Comparison of ENCODE assay signal across 15 cellular contexts in genomic region chr20:4370856-4371255, GRCh38.
DNase-seq lines count a peak whose midpoint lies in the region; ATAC-seq and TF ChIP-seq lines count a peak whose summit lies in the region.
"Had no signal": no experiment of that assay in that cellular context is flagged by ENCODE, and none has a peak within 500 bp of the region (broad histone marks: within the 10 kb centered on the region; RNA-seq: fewer than 3 reads in every experiment).

No MANE protein-coding gene starts in this region.

- WGBS in H9 (ENCODE audit: extremely low coverage, insufficient read length, low lambda C conversion rate) = no CpG with 5 or more reads among the region's 2 CpGs

- H3K9me3 Mint-ChIP-seq in activated naive CD4-positive, alpha-beta T cell treated with anti-CD3 and anti-CD28 coated beads for 36 hours = no peaks in the 10 kb centered on the region
- H3K9me3 Mint-ChIP-seq in activated naive CD4-positive, alpha-beta T cell treated with anti-CD3 and anti-CD28 coated beads, Interleukin-2, amount 50 U/mL, for 72 hours = peaks cover 0 to 12% of the 10 kb centered on the region in 2 donors
- peaks cover 3% of the 10 kb centered on the region for H3K9me3 Mint-ChIP-seq in activated naive CD8-positive, alpha-beta T cell treated with anti-CD3 and anti-CD28 coated beads for 36 hours
- peaks cover 0 to 3% of the 10 kb centered on the region in 2 experiments; a peak in 4 of 5 replicates for H3K9me3 Mint-ChIP-seq in H9

- H3K4me3 ChIP-seq in foreskin fibroblast (ENCODE audit: low read depth in 1 of 2, low read length in 2 of 2) = no peak overlapping the region
- H3K4me3 ChIP-seq: MG63 had no signal

- H3T11ph ChIP-seq in H9 (ENCODE audit: low read length) = no peak overlapping the region

- no peaks in the 10 kb centered on the region for H3K79me2 ChIP-seq in H9 (ENCODE audit: insufficient read depth, low read length)

- H3K23me2 ChIP-seq in H9 (ENCODE audit: insufficient read length, low read depth, low read length, poor library complexity, severe bottlenecking) = no peaks in the 10 kb centered on the region

- no peak overlapping the region for H3K56ac ChIP-seq in H9 (ENCODE audit: insufficient read length, low read depth, low read length)

- H2BK12ac ChIP-seq in H9 (ENCODE audit: insufficient read length, low read depth, low read length) = no peak overlapping the region

- H3K79me1 ChIP-seq in H9 (ENCODE audit: insufficient read depth, low read depth, low read length, poor library complexity, severe bottlenecking) = no peaks in the 10 kb centered on the region

- no peaks in the 10 kb centered on the region for H3K9me3 ChIP-seq in H9 (ENCODE audit: control insufficient read depth, low read depth, low read length)
- H3K9me3 ChIP-seq: MG63 had no signal

- no peak overlapping the region for H4K5ac ChIP-seq in H9 (ENCODE audit: insufficient read length, low read depth, low read length)

- no peak overlapping the region for H2AK5ac ChIP-seq in H9 (ENCODE audit: insufficient read length, low read length)

- no peaks in the 10 kb centered on the region for H3K27me3 ChIP-seq in H9 (ENCODE audit: insufficient read depth, low read length)
- H3K27me3 ChIP-seq: MG63 had no signal

- no peaks in the 10 kb centered on the region for H4K20me1 ChIP-seq in H9 (ENCODE audit: control insufficient read depth, insufficient read depth, insufficient read length)

- peaks cover 6% of the 10 kb centered on the region for H3K27me3 Mint-ChIP-seq in activated naive CD4-positive, alpha-beta T cell treated with anti-CD3 and anti-CD28 coated beads for 36 hours (ENCODE audit: low read depth)
- H3K27me3 Mint-ChIP-seq in activated naive CD8-positive, alpha-beta T cell treated with anti-CD3 and anti-CD28 coated beads for 36 hours = peaks cover 6% of the 10 kb centered on the region
- peaks cover 3% of the 10 kb centered on the region for H3K27me3 Mint-ChIP-seq in H9 (ENCODE audit: low read depth)

- H4K8ac ChIP-seq in H9 (replicated peaks; ENCODE audit: insufficient read length, low read depth, low read length) = no peak overlapping the region

- H2BK120ac ChIP-seq in H9 (ENCODE audit: low read depth, low read length, poor library complexity, severe bottlenecking) = no peak overlapping the region

- no peak for TF ChIP-seq CTCF in foreskin fibroblast (IDR thresholded peaks at IDR 0.05; ENCODE audit: low read depth, low read length)
- no peak for TF ChIP-seq CTCF in H9 (conservative IDR thresholded peaks at IDR 0.05)

- H3K18ac ChIP-seq in H9 (ENCODE audit: insufficient read length, low read depth, low read length) = no peak overlapping the region

- H3K4me2 ChIP-seq in H9 (ENCODE audit: insufficient read depth, insufficient read length, low read length) = no peak overlapping the region
- H3K4me2 ChIP-seq: KMS-11 had no signal

- H3K14ac ChIP-seq in H9 (ENCODE audit: insufficient read depth, low read length) = no peak overlapping the region

- no peak overlapping the region for H2BK5ac ChIP-seq in H9 (ENCODE audit: insufficient read length, low read length)

- no peak overlapping the region for H3K27ac ChIP-seq in H9 (ENCODE audit: insufficient read length, low read depth, low read length)
- H3K27ac ChIP-seq: KMS-11 had no signal

- H4K91ac ChIP-seq in H9 (ENCODE audit: insufficient read length, low read depth, low read length) = no peak overlapping the region

- no peak for ATAC-seq in activated naive CD4-positive, alpha-beta T cell treated with anti-CD3 and anti-CD28 coated beads, Interleukin-2, amount 50 U/mL, for 72 hours
- no peak for ATAC-seq in GM21381 (IDR thresholded peaks at IDR 0.05; ENCODE audit: unreplicated experiment)
- ATAC-seq: HepG2 had no signal

- H3K9ac ChIP-seq in H9 (ENCODE audit: extremely low read depth, insufficient read length, low read length) = no peak overlapping the region
- H3K9ac ChIP-seq: KMS-11 had no signal

- H3K4me3 Mint-ChIP-seq in activated naive CD4-positive, alpha-beta T cell treated with anti-CD3 and anti-CD28 coated beads for 36 hours = no peak overlapping the region
- no peak overlapping the region for H3K4me3 Mint-ChIP-seq in activated naive CD8-positive, alpha-beta T cell treated with anti-CD3 and anti-CD28 coated beads for 36 hours
- H3K4me3 Mint-ChIP-seq in H9 = no peak overlapping the region

- peak overlapping the region; percentile 11 for H3K27ac Mint-ChIP-seq in activated naive CD4-positive, alpha-beta T cell treated with anti-CD3 and anti-CD28 coated beads for 36 hours
- peak overlapping the region in 1 of 2 donors; percentile 79 for H3K27ac Mint-ChIP-seq in activated naive CD4-positive, alpha-beta T cell treated with anti-CD3 and anti-CD28 coated beads, Interleukin-2, amount 50 U/mL, for 72 hours
- peak overlapping the region; percentile 8 for H3K27ac Mint-ChIP-seq in activated naive CD8-positive, alpha-beta T cell treated with anti-CD3 and anti-CD28 coated beads for 36 hours
- H3K27ac Mint-ChIP-seq in H9 = no peak overlapping the region

- peaks cover 26% of the 10 kb centered on the region for H3K4me1 Mint-ChIP-seq in activated naive CD4-positive, alpha-beta T cell treated with anti-CD3 and anti-CD28 coated beads for 36 hours (ENCODE audit: low read depth)
- H3K4me1 Mint-ChIP-seq in activated naive CD8-positive, alpha-beta T cell treated with anti-CD3 and anti-CD28 coated beads for 36 hours = peaks cover 42% of the 10 kb centered on the region
- H3K4me1 Mint-ChIP-seq in H9 = no peaks in the 10 kb centered on the region

- H2BK15ac ChIP-seq in H9 (ENCODE audit: low read depth, low read length) = no peak overlapping the region

- H2AFZ ChIP-seq in H9 (ENCODE audit: low read length) = no peak overlapping the region

- no peak overlapping the region for H3K4ac ChIP-seq in H9 (ENCODE audit: low read depth, low read length)

- no peak overlapping the region for H3K23ac ChIP-seq in H9 (ENCODE audit: insufficient read length, low read depth, low read length)

- DNase-seq in activated naive CD4-positive, alpha-beta T cell treated with anti-CD3 and anti-CD28 coated beads for 36 hours = no peak
- DNase-seq in activated naive CD4-positive, alpha-beta T cell treated with anti-CD3 and anti-CD28 coated beads, Interleukin-2, amount 50 U/mL, for 72 hours (ENCODE audit: low spot score in 2 of 2) = no peak
- DNase-seq in MV-4-11 (lab: John Stamatoyannopoulos, UW) = peak; percentile 6
- DNase-seq in activated naive CD8-positive, alpha-beta T cell treated with anti-CD3 and anti-CD28 coated beads for 36 hours = no peak
- peak; percentile 26 to 63 for DNase-seq in foreskin fibroblast
- no peak for DNase-seq in H9
- DNase-seq: H7, MG63, NCI-H1417, NCI-H2029, NCI-H510A, SIG-M5 had no signal

- intact Hi-C loops in activated naive CD4-positive, alpha-beta T cell treated with anti-CD3 and anti-CD28 coated beads for 36 hours (cut with micrococcal nuclease) = no loop called here

- no peaks in the 10 kb centered on the region for H3K36me3 Mint-ChIP-seq in activated naive CD4-positive, alpha-beta T cell treated with anti-CD3 and anti-CD28 coated beads for 36 hours (ENCODE audit: low read depth)
- peaks cover 0 to 30% of the 10 kb centered on the region in 2 donors for H3K36me3 Mint-ChIP-seq in activated naive CD4-positive, alpha-beta T cell treated with anti-CD3 and anti-CD28 coated beads, Interleukin-2, amount 50 U/mL, for 72 hours
- H3K36me3 Mint-ChIP-seq in activated naive CD8-positive, alpha-beta T cell treated with anti-CD3 and anti-CD28 coated beads for 36 hours = peaks cover 5% of the 10 kb centered on the region
- no peaks in the 10 kb centered on the region for H3K36me3 Mint-ChIP-seq in H9 (ENCODE audit: insufficient read depth in 1 of 3, low read depth in 3 of 3)

- CTCF ChIA-PET in activated naive CD4-positive, alpha-beta T cell treated with anti-CD3 and anti-CD28 coated beads for 36 hours (lab: Charles Lee) = no interaction called here

- H2BK20ac ChIP-seq in H9 (ENCODE audit: low read depth, low read length, poor library complexity, severe bottlenecking) = no peak overlapping the region

- H3K4me1 ChIP-seq in H9 (ENCODE audit: insufficient read depth, low read length) = no peaks in the 10 kb centered on the region

Comparison
In these comparisons a context has a peak if more than half of its experiments do, and no peak if none do; other contexts are left out.
1. DNase-seq: peak in MV-4-11 (single experiment) and foreskin fibroblast (2 of 2); none in activated naive CD4-positive, alpha-beta T cell treated with anti-CD3 and anti-CD28 coated beads for 36 hours (single experiment), activated naive CD4-positive, alpha-beta T cell treated with anti-CD3 and anti-CD28 coated beads, Interleukin-2, amount 50 U/mL, for 72 hours (0 of 2), activated naive CD8-positive, alpha-beta T cell treated with anti-CD3 and anti-CD28 coated beads for 36 hours (single experiment) and H9 (single experiment).
2. H3K27ac Mint-ChIP-seq: peak in activated naive CD4-positive, alpha-beta T cell treated with anti-CD3 and anti-CD28 coated beads for 36 hours (single experiment) and activated naive CD8-positive, alpha-beta T cell treated with anti-CD3 and anti-CD28 coated beads for 36 hours (single experiment); none in H9 (0 of 3).